In the genomic region with DNA sequence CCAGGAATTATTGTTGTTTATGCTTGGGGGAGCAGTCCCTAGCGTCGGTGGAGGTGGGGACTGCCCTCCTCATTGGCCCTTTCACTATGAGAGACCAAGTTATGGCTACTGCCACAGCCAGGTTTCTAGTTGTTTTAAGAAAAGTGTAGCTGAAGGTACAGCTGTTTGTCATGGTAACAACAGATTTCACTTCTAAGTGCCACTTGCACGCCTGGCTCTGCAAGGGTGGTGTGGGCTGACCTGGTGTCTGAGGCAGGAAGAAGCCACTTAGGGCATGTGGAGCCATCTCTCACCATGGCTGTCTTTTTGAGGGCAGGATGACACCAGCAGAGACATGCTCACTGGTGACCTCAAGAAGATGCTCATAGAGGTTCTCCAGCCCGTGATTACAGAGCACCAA, we compare ENCODE assay signal across 23 cellular contexts. TPM values are rescaled to one million over a fixed set of nuclear protein-coding genes. Genes with fewer than 3 reads are reported as not detected.
"Had no signal": no experiment of that assay in that cellular context is flagged by ENCODE, and none has a peak within 500 bp of the region (broad histone marks: within the 10 kb centered on the region; RNA-seq: fewer than 3 reads in every experiment).

No MANE protein-coding gene starts in this region.

- FAIRE-seq: bronchial epithelial cell, endothelial cell of umbilical vein had no signal

- DNase-seq: activated CD4-positive, alpha-beta T cell treated with anti-CD3 and anti-CD28 coated beads for 1 hour; activated gamma-delta T cell treated with Interleukin-2 at 50 U/mL for 16 hours; adrenal gland; cerebellar nuclear complex; effector CD4-positive, alpha-beta T cell; esophagus squamous epithelium; heart right ventricle; left lung; midbrain; nucleus accumbens; stimulated activated CD4-positive, alpha-beta T cell treated with anti-CD3 and anti-CD28 coated beads, Interleukin-4, amount 100 ng/mL, for 1 hour; testis; WERI-Rb-1 had no signal

- H3K4me3 ChIP-seq: adrenal gland, esophagus squamous epithelium, heart right ventricle, left lung, smooth muscle cell, testis had no signal

- H3K4me3 Mint-ChIP-seq: activated T-helper 1 cell treated with anti-CD3 and anti-CD28 coated beads, Interleukin-12 subunit alpha, Interleukin-12 subunit beta, Interleukin-2, Interleukin-4 antibody, amounts not matched to agents 30 ng/mL and 10 ng/mL and 1 ng/mL, durations not matched to agents 14 hours and 24 hours and 36 hours; nephron; type B pancreatic cell had no signal

- H3K27me3 ChIP-seq: adrenal gland, esophagus squamous epithelium, heart right ventricle, left lung, testis had no signal

- H3K4me1 Mint-ChIP-seq: nephron had no signal

- H3K9me3 Mint-ChIP-seq: activated naive CD4-positive, alpha-beta T cell treated with anti-CD3 and anti-CD28 coated beads, Interleukin-2, amount 50 U/mL, for 72 hours; activated T-helper 1 cell treated with anti-CD3 and anti-CD28 coated beads, Interleukin-12 subunit alpha, Interleukin-12 subunit beta, Interleukin-2, Interleukin-4 antibody, amounts not matched to agents 30 ng/mL and 10 ng/mL and 1 ng/mL, durations not matched to agents 14 hours and 24 hours and 36 hours; nephron had no signal

- H3K36me3 ChIP-seq: adrenal gland, esophagus squamous epithelium, heart right ventricle, left lung, WERI-Rb-1 had no signal

- H3K27ac ChIP-seq: adrenal gland, esophagus squamous epithelium, heart right ventricle, left lung, testis, WERI-Rb-1 had no signal

- H3K27ac Mint-ChIP-seq: activated naive CD4-positive, alpha-beta T cell treated with anti-CD3 and anti-CD28 coated beads, Interleukin-2, amount 50 U/mL, for 72 hours; activated T-helper 1 cell treated with anti-CD3 and anti-CD28 coated beads, Interleukin-12 subunit alpha, Interleukin-12 subunit beta, Interleukin-2, Interleukin-4 antibody, amounts not matched to agents 30 ng/mL and 10 ng/mL and 1 ng/mL, durations not matched to agents 14 hours and 24 hours and 36 hours; nephron; type B pancreatic cell had no signal

- H3K36me3 Mint-ChIP-seq: activated naive CD4-positive, alpha-beta T cell treated with anti-CD3 and anti-CD28 coated beads, Interleukin-2, amount 50 U/mL, for 72 hours; type B pancreatic cell had no signal

- H3K27me3 Mint-ChIP-seq: type B pancreatic cell had no signal

- H3K4me1 ChIP-seq: adrenal gland, esophagus squamous epithelium, testis had no signal

- H3K9me3 ChIP-seq: adrenal gland, esophagus squamous epithelium, heart right ventricle, left lung, testis had no signal

- ATAC-seq: activated naive CD4-positive, alpha-beta T cell treated with anti-CD3 and anti-CD28 coated beads, Interleukin-2, amount 50 U/mL, for 72 hours; heart right ventricle; left lung; sciatic nerve had no signal

RNA-seq across cellular contexts. Expression of gene MPEG1, which starts 46.3 kb away (rescaled TPM):
- total RNA-seq: activated naive CD4-positive, alpha-beta T cell treated with anti-CD3 and anti-CD28 coated beads, Interleukin-2, amount 50 U/mL, for 72 hours; activated T-helper 1 cell treated with anti-CD3 and anti-CD28 coated beads, Interleukin-12 subunit alpha, Interleukin-12 subunit beta, Interleukin-2, Interleukin-4 antibody, amounts not matched to agents 30 ng/mL and 10 ng/mL and 1 ng/mL, durations not matched to agents 14 hours and 24 hours and 36 hours; bronchial epithelial cell; endothelial cell of umbilical vein; kidney epithelial cell; lung microvascular endothelial cell had no signal
- polyA plus RNA-seq: endothelial cell of umbilical vein had no signal
